ENCODE assay signal across 24 cellular contexts in genomic region chr3:27577504-27577903, GRCh38.
A peak's percentile ranks its signal among the peaks of the same experiment; 100 is the strongest.
DNase-seq lines count a peak whose midpoint lies in the region; TF ChIP-seq lines count a peak whose summit lies in the region.
"Had no signal": no experiment of that assay in that cellular context is flagged by ENCODE, and none has a peak within 500 bp of the region (broad histone marks: within the 10 kb centered on the region; RNA-seq: fewer than 3 reads in every experiment).

No MANE protein-coding gene starts in this region.

- TF ChIP-seq EP300 in tibial nerve (IDR thresholded peaks at IDR 0.05): peak in 1 of 2 donors; percentile 31

- H3K27ac ChIP-seq in coronary artery (peak overlapping the region; percentile 77 to 89), osteoblast (ENCODE audit: low read depth, low read length) (peak overlapping the region; percentile 47), tibial nerve (peak overlapping the region; percentile 34 to 66 (median 52))
- H3K27ac ChIP-seq: cardiac muscle cell, neural progenitor cell, prostate gland had no signal

- 63% methylated on average over 5 of the region's 5 CpGs for WGBS in tibial nerve, 2 donors

- no peak overlapping the region for H3K4me3 ChIP-seq in coronary artery
- H3K4me3 ChIP-seq in osteoblast (ENCODE audit: insufficient read depth, low read length): no peak overlapping the region
- no peak overlapping the region for H3K4me3 ChIP-seq in tibial nerve
- H3K4me3 ChIP-seq: cardiac muscle cell, lung, neural progenitor cell, prostate gland, smooth muscle cell had no signal

- peak overlapping the region; percentile 2 for H3K4me2 ChIP-seq in osteoblast (ENCODE audit: insufficient read depth, low read length)
- H3K4me2 ChIP-seq: neural progenitor cell, SK-N-SH, smooth muscle cell had no signal

- no peaks in the 10 kb centered on the region for H4K20me1 ChIP-seq in osteoblast (ENCODE audit: insufficient read depth, low read length)

- H3K4me1 ChIP-seq in osteoblast (ENCODE audit: insufficient read depth, low read length) (peaks cover 9% of the 10 kb centered on the region), tibial nerve (no peaks in the 10 kb centered on the region)
- H3K4me1 ChIP-seq: neural progenitor cell, prostate gland had no signal

- H3K27me3 ChIP-seq in osteoblast (ENCODE audit: insufficient read depth, low read length) (no peaks in the 10 kb centered on the region), tibial nerve (no peaks in the 10 kb centered on the region)
- H3K27me3 ChIP-seq: cardiac muscle cell, neural progenitor cell had no signal

- H2AFZ ChIP-seq in osteoblast (ENCODE audit: low read length): peak overlapping the region; percentile 87
- H2AFZ ChIP-seq: neural progenitor cell had no signal

- DNase-seq in coronary artery (ENCODE audit: low spot score): no peak
- peak; percentile 13 for DNase-seq in foreskin melanocyte
- DNase-seq in osteoblast (ENCODE audit: insufficient read length, low spot score, missing footprints): no peak
- no peak for DNase-seq in tibial nerve (ENCODE audit: low spot score in 2 of 2)
- no peak for DNase-seq in NCI-H1105 (lab: John Stamatoyannopoulos, UW)
- no peak for DNase-seq in cerebellar cortex (ENCODE audit: low spot score)
- no peak for DNase-seq in epidermal melanocyte (ENCODE audit: insufficient read length, low spot score)
- DNase-seq: activated CD4-positive, alpha-beta T cell treated with anti-CD3 and anti-CD28 coated beads for 36 hours; activated CD8-positive, alpha-beta memory T cell treated with anti-CD3 and anti-CD28 coated beads for 24 hours; activated naive CD4-positive, alpha-beta T cell; activated T-cell treated with anti-CD3 and anti-CD28 coated beads, Interleukin-2, amount 50 U/mL, for 24 hours; kidney; NCI-H2081; NCI-H345; NCI-H748 treated with DMSO at 0.1 percent for 48 hours; RPMI8226; SK-N-SH; stimulated activated CD4-positive, alpha-beta T cell treated with anti-CD3 and anti-CD28 coated beads, Interleukin-2, amount 100 ng/mL, for 24 hours; T-helper 2 cell had no signal

- H3K79me2 ChIP-seq in osteoblast (ENCODE audit: insufficient read depth, low read length): no peaks in the 10 kb centered on the region

- no peak for TF ChIP-seq CTCF in coronary artery (IDR thresholded peaks at IDR 0.05)
- TF ChIP-seq CTCF in osteoblast (IDR thresholded peaks at IDR 0.05; ENCODE audit: extremely low read depth, low read depth, low read length): no peak
- no peak for TF ChIP-seq CTCF in tibial nerve (IDR thresholded peaks at IDR 0.05)

- no peak for TF ChIP-seq POLR2A in tibial nerve (IDR thresholded peaks at IDR 0.05)

- no peaks in the 10 kb centered on the region for H3K9me3 ChIP-seq in osteoblast (ENCODE audit: low read depth, low read length)
- no peaks in the 10 kb centered on the region for H3K9me3 ChIP-seq in tibial nerve
- H3K9me3 ChIP-seq: prostate gland, SK-N-SH had no signal

- H3K36me3 ChIP-seq in osteoblast (ENCODE audit: insufficient read depth, low read length) (no peaks in the 10 kb centered on the region), tibial nerve (no peaks in the 10 kb centered on the region)
- H3K36me3 ChIP-seq: cardiac muscle cell, neural progenitor cell, prostate gland had no signal
